In genomic region chr13:31005066-31005465, GRCh38 we compare ENCODE assay signal across 29 cellular contexts.
"Had no signal": no experiment of that assay in that cellular context is flagged by ENCODE, and none has a peak within 500 bp of the region (broad histone marks: within the 10 kb centered on the region; RNA-seq: fewer than 3 reads in every experiment).

No MANE protein-coding gene starts in this region.

- H3K4me1 ChIP-seq: parathyroid adenoma, psoas muscle, right lobe of liver, sigmoid colon, suprapubic skin, transverse colon, upper lobe of right lung, uterus had no signal

- H3K36me3 ChIP-seq: neural progenitor cell, neutrophil, right lobe of liver, sigmoid colon, suprapubic skin, tibial artery, transverse colon, upper lobe of right lung, uterus had no signal

- H3K4me2 ChIP-seq: neural progenitor cell had no signal

- H3K9ac ChIP-seq: neural progenitor cell, parathyroid adenoma had no signal

- H3K9me3 Mint-ChIP-seq: nephron; neural progenitor cell; stimulated activated effector memory CD8-positive, alpha-beta T cell treated with anti-CD3 and anti-CD28 coated beads, Interleukin-12 subunit alpha, Interleukin-12 subunit beta, amount 100 ng/mL, for 72 hours; stimulated activated naive CD8-positive, alpha-beta T cell treated with anti-CD3 and anti-CD28 coated beads, Interleukin-15, amount 100 ng/mL, for 72 hours; type B pancreatic cell had no signal

- DNase-seq: naive thymus-derived CD4-positive, alpha-beta T cell; nucleus accumbens; posterior cingulate gyrus; psoas muscle; right cardiac atrium; sigmoid colon; small intestine; stimulated activated CD4-positive, alpha-beta T cell treated with anti-CD3 and anti-CD28 coated beads, Interleukin-15, amount 100 ng/mL, for 24 hours; stimulated activated CD4-positive, alpha-beta T cell treated with anti-CD3 and anti-CD28 coated beads, Interleukin-2, amount 100 ng/mL, for 24 hours; stimulated activated CD4-positive, alpha-beta T cell treated with anti-CD3 and anti-CD28 coated beads, Interleukin-2, amount 100 ng/mL, for 48 hours; stimulated activated CD4-positive, alpha-beta T cell treated with anti-CD3 and anti-CD28 coated beads, Interleukin-4, amount 100 ng/mL, for 24 hours; stimulated activated naive CD4-positive, alpha-beta T cell; stimulated activated naive CD8-positive, alpha-beta T cell treated with anti-CD3 and anti-CD28 coated beads, Interleukin-15, amount 100 ng/mL, for 72 hours; stimulated activated naive CD8-positive, alpha-beta T cell treated with anti-CD3 and anti-CD28 coated beads, Interleukin-15, Interleukin-2, amounts not matched to agents 100 U/mL and 50 U/mL, for 24 hours; substantia nigra; testis; tibial artery; transverse colon; upper lobe of right lung; uterus had no signal

- H3K4me3 Mint-ChIP-seq: naive thymus-derived CD4-positive, alpha-beta T cell; nephron; neural progenitor cell; stimulated activated effector memory CD8-positive, alpha-beta T cell treated with anti-CD3 and anti-CD28 coated beads, Interleukin-12 subunit alpha, Interleukin-12 subunit beta, amount 100 ng/mL, for 72 hours; stimulated activated naive CD8-positive, alpha-beta T cell treated with anti-CD3 and anti-CD28 coated beads, Interleukin-15, amount 100 ng/mL, for 72 hours; type B pancreatic cell had no signal

- H3K27me3 ChIP-seq: neural progenitor cell, right lobe of liver, sigmoid colon, testis, tibial artery, upper lobe of right lung, uterus had no signal

- H3K4me3 ChIP-seq: neural progenitor cell, psoas muscle, right lobe of liver, sigmoid colon, suprapubic skin, testis, tibial artery, transverse colon, upper lobe of right lung, uterus had no signal

- H3K79me2 ChIP-seq: parathyroid adenoma had no signal

- H3K36me3 Mint-ChIP-seq: naive thymus-derived CD4-positive, alpha-beta T cell; neural progenitor cell; stimulated activated effector memory CD8-positive, alpha-beta T cell treated with anti-CD3 and anti-CD28 coated beads, Interleukin-12 subunit alpha, Interleukin-12 subunit beta, amount 100 ng/mL, for 72 hours; type B pancreatic cell had no signal

- H2AFZ ChIP-seq: neural progenitor cell, parathyroid adenoma had no signal

- FAIRE-seq: small intestine had no signal

- H3K9me3 ChIP-seq: neutrophil, psoas muscle, right lobe of liver, sigmoid colon, suprapubic skin, testis, tibial artery, transverse colon, upper lobe of right lung, uterus had no signal

- H3K27ac ChIP-seq: neural progenitor cell, neutrophil, parathyroid adenoma, psoas muscle, right lobe of liver, sigmoid colon, suprapubic skin, testis, tibial artery, transverse colon, upper lobe of right lung, uterus had no signal

- ATAC-seq: naive thymus-derived CD4-positive, alpha-beta T cell; psoas muscle; right cardiac atrium; stimulated activated effector memory CD8-positive, alpha-beta T cell treated with anti-CD3 and anti-CD28 coated beads, Interleukin-12 subunit alpha, Interleukin-12 subunit beta, amount 100 ng/mL, for 72 hours; stimulated activated naive CD8-positive, alpha-beta T cell treated with anti-CD3 and anti-CD28 coated beads, Interleukin-15, amount 100 ng/mL, for 72 hours; stimulated activated naive CD8-positive, alpha-beta T cell treated with anti-CD3 and anti-CD28 coated beads, Interleukin-15, Interleukin-2, amounts not matched to agents 100 U/mL and 50 U/mL, for 24 hours; upper lobe of right lung had no signal

- H3K27ac Mint-ChIP-seq: naive thymus-derived CD4-positive, alpha-beta T cell; nephron; neural progenitor cell; progenitor cell of endocrine pancreas; stimulated activated effector memory CD8-positive, alpha-beta T cell treated with anti-CD3 and anti-CD28 coated beads, Interleukin-12 subunit alpha, Interleukin-12 subunit beta, amount 100 ng/mL, for 72 hours; stimulated activated naive CD8-positive, alpha-beta T cell treated with anti-CD3 and anti-CD28 coated beads, Interleukin-15, amount 100 ng/mL, for 72 hours; type B pancreatic cell had no signal

- H3K4me1 Mint-ChIP-seq: naive thymus-derived CD4-positive, alpha-beta T cell; stimulated activated effector memory CD8-positive, alpha-beta T cell treated with anti-CD3 and anti-CD28 coated beads, Interleukin-12 subunit alpha, Interleukin-12 subunit beta, amount 100 ng/mL, for 72 hours; stimulated activated naive CD8-positive, alpha-beta T cell treated with anti-CD3 and anti-CD28 coated beads, Interleukin-15, amount 100 ng/mL, for 72 hours had no signal
